ENCODE assay signal across 29 cellular contexts in genomic region chr15:72153269-72153668, GRCh38. TPM values are rescaled to one million over a fixed set of nuclear protein-coding genes. Genes with fewer than 3 reads are reported as not detected.
A peak's percentile ranks its signal among the peaks of the same experiment; 100 is the strongest.
DNase-seq lines count a peak whose midpoint lies in the region; ATAC-seq, FAIRE-seq and TF ChIP-seq lines count a peak whose summit lies in the region.
"Had no signal": no experiment of that assay in that cellular context is flagged by ENCODE, and none has a peak within 500 bp of the region (broad histone marks: within the 10 kb centered on the region; RNA-seq: fewer than 3 reads in every experiment).

No MANE protein-coding gene starts in this region.

- H3K9ac ChIP-seq in endothelial cell of umbilical vein (replicated peaks; ENCODE audit: extremely low read depth, insufficient read depth, low read length) (no peak overlapping the region), rectal smooth muscle tissue (ENCODE audit: low read length) (no peak overlapping the region), MM.1S (ENCODE audit: low read length) (no peak overlapping the region)

- CTCF ChIA-PET in endothelial cell of umbilical vein (lab: Charles Lee): interaction anchor here (0.5 to 1.8 kb wide), 12 partner anchors 10 to 409 kb away, joined by 3 to 28 read pairs (median 3); no protein-coding TSS in a partner anchor

- no peak overlapping the region for H3K4me3 Mint-ChIP-seq in activated naive CD8-positive, alpha-beta T cell treated with anti-CD3 and anti-CD28 coated beads, Interleukin-2, amount 50 U/mL, for 24 hours
- H3K4me3 Mint-ChIP-seq: CD14-positive monocyte; stimulated activated naive CD8-positive, alpha-beta T cell treated with anti-CD3 and anti-CD28 coated beads, Interleukin-15, Interleukin-2, amounts not matched to agents 100 ng/mL and 50 ng/mL, for 24 hours had no signal

- no peaks in the 10 kb centered on the region for H3K9me1 ChIP-seq in endothelial cell of umbilical vein (replicated peaks; ENCODE audit: control insufficient read depth, extremely low read depth, insufficient read depth, low read length)

- H3K9me2 ChIP-seq in MM.1S (replicated peaks; ENCODE audit: insufficient read depth, low read length): no peaks in the 10 kb centered on the region

- H3K4me3 ChIP-seq in endothelial cell of umbilical vein (replicated peaks in 1 of 3; ENCODE audit: insufficient read depth in 1 of 3, low read depth in 1 of 3, low read length in 3 of 3) (no peak overlapping the region), rectal smooth muscle tissue (ENCODE audit: low read length) (no peak overlapping the region), MM.1S (ENCODE audit: low read length) (no peak overlapping the region)
- H3K4me3 ChIP-seq: SJSA1 had no signal

- H3K27me3 Mint-ChIP-seq in activated naive CD8-positive, alpha-beta T cell treated with anti-CD3 and anti-CD28 coated beads, Interleukin-2, amount 50 U/mL, for 24 hours: peaks cover 3% of the 10 kb centered on the region
- H3K27me3 Mint-ChIP-seq: stimulated activated naive CD8-positive, alpha-beta T cell treated with anti-CD3 and anti-CD28 coated beads, Interleukin-15, Interleukin-2, amounts not matched to agents 100 ng/mL and 50 ng/mL, for 24 hours had no signal

- H3K27ac ChIP-seq in endothelial cell of umbilical vein (ENCODE audit: insufficient read depth, low read depth, low read length) (no peak overlapping the region), rectal smooth muscle tissue (ENCODE audit: low read depth, low read length) (peak overlapping the region; percentile 1), MM.1S (ENCODE audit: low read length) (no peak overlapping the region)
- H3K27ac ChIP-seq: RWPE1, SJSA1 had no signal

- peak; percentile 80 for FAIRE-seq in endothelial cell of umbilical vein (lab: Jason Lieb, UNC)
- FAIRE-seq: A204.1, D721Med, GM18507 had no signal

- no peaks in the 10 kb centered on the region for H3K36me3 ChIP-seq in endothelial cell of umbilical vein (ENCODE audit: control insufficient read depth in 2 of 2, extremely low read depth in 1 of 2, insufficient read depth in 2 of 2, low read length in 2 of 2)
- H3K36me3 ChIP-seq in rectal smooth muscle tissue (ENCODE audit: control insufficient read depth, insufficient read depth, low read length): no peaks in the 10 kb centered on the region
- H3K36me3 ChIP-seq in MM.1S (replicated peaks; ENCODE audit: insufficient read depth, low read length): no peaks in the 10 kb centered on the region
- H3K36me3 ChIP-seq: SJSA1 had no signal

- POLR2A ChIA-PET in endothelial cell of umbilical vein (lab: Charles Lee): interaction anchor here (0.7 kb wide), 1 partner anchor 16 kb away, joined by 14 read pairs; no protein-coding TSS in a partner anchor

- H3F3A ChIP-seq in MM.1S (ENCODE audit: insufficient read depth, low read length): no peaks in the 10 kb centered on the region

- H3K36me3 Mint-ChIP-seq in activated naive CD8-positive, alpha-beta T cell treated with anti-CD3 and anti-CD28 coated beads, Interleukin-2, amount 50 U/mL, for 24 hours (ENCODE audit: low read depth): no peaks in the 10 kb centered on the region
- H3K36me3 Mint-ChIP-seq: CD14-positive monocyte had no signal

- H3K79me2 ChIP-seq in endothelial cell of umbilical vein (ENCODE audit: control insufficient read depth, insufficient read depth, low read length) (no peaks in the 10 kb centered on the region), MM.1S (ENCODE audit: low read length) (no peaks in the 10 kb centered on the region)

- TF ChIP-seq POLR2A in endothelial cell of umbilical vein (IDR thresholded peaks at IDR 0.05; ENCODE audit: low read depth, low read length): no peak

- H3K27me3 ChIP-seq in endothelial cell of umbilical vein (ENCODE audit: control insufficient read depth in 2 of 2, insufficient read depth in 2 of 2, low read length in 2 of 2) (no peaks in the 10 kb centered on the region), rectal smooth muscle tissue (ENCODE audit: control insufficient read depth, insufficient read depth, low read length) (no peaks in the 10 kb centered on the region), MM.1S (replicated peaks; ENCODE audit: insufficient read depth, low read length) (no peaks in the 10 kb centered on the region; the same call in 1 of the 2 replicates)
- H3K27me3 ChIP-seq: SJSA1 had no signal

- dilution Hi-C loops in endothelial cell of umbilical vein (cut with MboI; ENCODE audit: extremely low pct_ligation_motif_present, low sequenced_read_pairs): no loop called here

- H3K27ac Mint-ChIP-seq in activated naive CD8-positive, alpha-beta T cell treated with anti-CD3 and anti-CD28 coated beads, Interleukin-2, amount 50 U/mL, for 24 hours: no peak overlapping the region
- H3K27ac Mint-ChIP-seq: activated T-helper 2 cell treated with anti-CD3 and anti-CD28 coated beads, Interferon-gamma antibody, Interleukin-2, Interleukin-4, amounts not matched to agents 10 μg/mL and 5 μg/mL and 100 μg/mL, durations not matched to agents 14 hours and 24 hours and 36 hours; CD14-positive monocyte; stimulated activated naive CD8-positive, alpha-beta T cell treated with anti-CD3 and anti-CD28 coated beads, Interleukin-15, Interleukin-2, amounts not matched to agents 100 ng/mL and 50 ng/mL, for 24 hours had no signal

- DNase-seq in NCI-H2029 treated with DMSO at 0.1 percent for 48 hours (lab: John Stamatoyannopoulos, UW) (peak; percentile 27), NCI-H2029 (lab: John Stamatoyannopoulos, UW) (no peak), NCI-H1092 (lab: John Stamatoyannopoulos, UW) (peak; percentile 2), endothelial cell of umbilical vein (ENCODE audit: low read depth, low spot score) (peak; percentile 59), MM.1S (no peak), NCI-H2227 (lab: John Stamatoyannopoulos, UW; ENCODE audit: unreplicated experiment) (no peak)
- no peak for DNase-seq in activated naive CD8-positive, alpha-beta T cell treated with anti-CD3 and anti-CD28 coated beads, Interleukin-2, amount 50 U/mL, for 24 hours
- DNase-seq: activated CD4-positive, alpha-beta T cell treated with anti-CD3 and anti-CD28 coated beads for 48 hours; activated CD8-positive, alpha-beta memory T cell treated with anti-CD3 and anti-CD28 coated beads for 24 hours; activated naive CD4-positive, alpha-beta T cell treated with anti-CD3 and anti-CD28 coated beads, Interleukin-2, amount 50 U/mL, for 16 hours; activated T-cell treated with anti-CD3 and anti-CD28 coated beads for 4 hours; amygdala; glutamatergic neuron; GOT3; left colon; NCI-H1436 treated with DMSO at 0.1 percent for 48 hours; NCI-H2227 treated with DMSO at 0.1 percent for 48 hours; NCI-H748 treated with DMSO at 0.1 percent for 48 hours; right cardiac atrium; stimulated activated CD8-positive, alpha-beta memory T cell treated with anti-CD3 and anti-CD28 coated beads, Interleukin-4, amount 100 ng/mL, for 48 hours had no signal

- no TSS peak for BruUV-seq in endothelial cell of umbilical vein (replicated peaks; lab: Mats Ljungman, UMichigan)

- H3K4me2 ChIP-seq in endothelial cell of umbilical vein (ENCODE audit: insufficient read depth, low read length): no peak overlapping the region
- H3K4me2 ChIP-seq in MM.1S (ENCODE audit: low read depth, low read length): no peak overlapping the region

- intact Hi-C loops in endothelial cell of umbilical vein (cut with micrococcal nuclease): no loop called here

- H3K4me1 ChIP-seq in endothelial cell of umbilical vein (ENCODE audit: control insufficient read depth, extremely low read depth, insufficient read depth, low read length) (peaks cover 20% of the 10 kb centered on the region), rectal smooth muscle tissue (ENCODE audit: control insufficient read depth, insufficient read depth, low read length) (no peaks in the 10 kb centered on the region), MM.1S (ENCODE audit: low read length) (no peaks in the 10 kb centered on the region)

- H4K20me1 ChIP-seq in endothelial cell of umbilical vein (replicated peaks; ENCODE audit: control insufficient read depth, extremely low read depth, insufficient read depth, low read length) (no peaks in the 10 kb centered on the region), MM.1S (ENCODE audit: insufficient read depth, low read length) (no peaks in the 10 kb centered on the region)

- H2AFZ ChIP-seq in endothelial cell of umbilical vein (ENCODE audit: low read depth, low read length): peak overlapping the region; percentile 36
- H2AFZ ChIP-seq in MM.1S (ENCODE audit: low read length): no peak overlapping the region

- H3K9me3 ChIP-seq in endothelial cell of umbilical vein (replicated peaks; ENCODE audit: control insufficient read depth, insufficient read depth, low read length): no peaks in the 10 kb centered on the region
- no peaks in the 10 kb centered on the region for H3K9me3 ChIP-seq in MM.1S (replicated peaks; ENCODE audit: insufficient read depth, low read length)
- H3K9me3 ChIP-seq: SJSA1 had no signal

- no peaks in the 10 kb centered on the region for H3K9me3 Mint-ChIP-seq in activated naive CD8-positive, alpha-beta T cell treated with anti-CD3 and anti-CD28 coated beads, Interleukin-2, amount 50 U/mL, for 24 hours
- H3K9me3 Mint-ChIP-seq: activated T-helper 2 cell treated with anti-CD3 and anti-CD28 coated beads, Interferon-gamma antibody, Interleukin-2, Interleukin-4, amounts not matched to agents 10 μg/mL and 5 μg/mL and 100 μg/mL, durations not matched to agents 14 hours and 24 hours and 36 hours; CD14-positive monocyte; stimulated activated naive CD8-positive, alpha-beta T cell treated with anti-CD3 and anti-CD28 coated beads, Interleukin-15, Interleukin-2, amounts not matched to agents 100 ng/mL and 50 ng/mL, for 24 hours had no signal

- H3K4me1 Mint-ChIP-seq in activated naive CD8-positive, alpha-beta T cell treated with anti-CD3 and anti-CD28 coated beads, Interleukin-2, amount 50 U/mL, for 24 hours: peaks cover 2% of the 10 kb centered on the region

- no peak for ATAC-seq in activated naive CD8-positive, alpha-beta T cell treated with anti-CD3 and anti-CD28 coated beads, Interleukin-2, amount 50 U/mL, for 24 hours
- ATAC-seq: left colon, right cardiac atrium had no signal

- TF ChIP-seq CTCF in endothelial cell of umbilical vein (IDR thresholded peaks at IDR 0.05; ENCODE audit: extremely low read depth in 1 of 2, insufficient read depth in 1 of 2, low read depth in 1 of 2, low read length in 2 of 2) (no peak), MM.1S (IDR thresholded peaks at IDR 0.05; ENCODE audit: low read length) (no peak)

RNA-seq across cellular contexts. Expression of gene SENP8, which starts 35.1 kb away (rescaled TPM):
- 1.3 and 1.4 TPM in 2 replicates for total RNA-seq in endothelial cell of umbilical vein
- polyA plus RNA-seq in endothelial cell of umbilical vein: 0.91 and 1.6 TPM in 2 replicates
- 1.3 and 1.4 TPM in 2 replicates for polyA plus RNA-seq in endothelial cell of umbilical vein (2011; cell fraction: cytosol; rRNA removed)
- polyA plus RNA-seq in endothelial cell of umbilical vein (2011; cell fraction: nucleus; rRNA removed): 0.74 and 1.4 TPM in 2 replicates
- polyA plus RNA-seq in endothelial cell of umbilical vein (2012): 1.3 and 1.8 TPM in 2 replicates
- 3.0 and 10.8 TPM in 2 replicates for polyA minus RNA-seq in endothelial cell of umbilical vein
- polyA minus RNA-seq in endothelial cell of umbilical vein (2011; cell fraction: cytosol; rRNA and poly(A)+ RNA removed): 2.0 TPM
- polyA minus RNA-seq in endothelial cell of umbilical vein (2011; cell fraction: nucleus; rRNA and poly(A)+ RNA removed): 0.63 and 1.7 TPM in 2 replicates

RNA-seq across cellular contexts. Expression of gene MYO9A, which starts 35.3 kb away (rescaled TPM):
- 30.3 and 30.6 TPM in 2 replicates for total RNA-seq in endothelial cell of umbilical vein
- polyA plus RNA-seq in endothelial cell of umbilical vein: 5.7 and 6.4 TPM in 2 replicates
- 5.1 and 5.7 TPM in 2 replicates for polyA plus RNA-seq in endothelial cell of umbilical vein (2011; cell fraction: cytosol; rRNA removed)
- polyA plus RNA-seq in endothelial cell of umbilical vein (2011; cell fraction: nucleus; rRNA removed): 22.4 and 26.0 TPM in 2 replicates
- 10.4 and 13.6 TPM in 2 replicates for polyA plus RNA-seq in endothelial cell of umbilical vein (2012)
- polyA minus RNA-seq in endothelial cell of umbilical vein: 82.0 and 89.9 TPM in 2 replicates
- polyA minus RNA-seq in endothelial cell of umbilical vein (2011; cell fraction: cytosol; rRNA and poly(A)+ RNA removed): 17.6 TPM
- polyA minus RNA-seq in endothelial cell of umbilical vein (2011; cell fraction: nucleus; rRNA and poly(A)+ RNA removed): 88.6 and 123 TPM in 2 replicates

RNA-seq across cellular contexts. Expression of gene GRAMD2A, which starts 44.3 kb away (rescaled TPM):
- total RNA-seq in endothelial cell of umbilical vein: 0.23 and 0.29 TPM in 2 replicates
- polyA plus RNA-seq in endothelial cell of umbilical vein: 0.08 and 0.22 TPM in 2 replicates
- polyA plus RNA-seq in endothelial cell of umbilical vein (2011; cell fraction: cytosol; rRNA removed): 0.13 and 0.16 TPM in 2 replicates
- 0.29 and 0.49 TPM in 2 replicates for polyA plus RNA-seq in endothelial cell of umbilical vein (2011; cell fraction: nucleus; rRNA removed)
- 0.20 and 0.85 TPM in 2 replicates for polyA plus RNA-seq in endothelial cell of umbilical vein (2012)
- polyA minus RNA-seq in endothelial cell of umbilical vein: 0.13 TPM in 1 of 2 replicates, not detected in the other
- polyA minus RNA-seq in endothelial cell of umbilical vein (2011; cell fraction: cytosol; rRNA and poly(A)+ RNA removed): 2.4 TPM
- polyA minus RNA-seq in endothelial cell of umbilical vein (2011; cell fraction: nucleus; rRNA and poly(A)+ RNA removed): 0.14 TPM in 1 of 2 replicates, not detected in the other
- total RNA-seq: activated T-helper 2 cell treated with anti-CD3 and anti-CD28 coated beads, Interferon-gamma antibody, Interleukin-2, Interleukin-4, amounts not matched to agents 10 μg/mL and 5 μg/mL and 100 μg/mL, durations not matched to agents 14 hours and 24 hours and 36 hours; SJSA1 had no signal
- polyA plus RNA-seq: CD14-positive monocyte had no signal

Comparison
In these comparisons a context has a peak if more than half of its experiments do, and no peak if none do; other contexts are left out.
1. DNase-seq: peak in NCI-H2029 treated with DMSO at 0.1 percent for 48 hours (single experiment), NCI-H1092 (single experiment) and endothelial cell of umbilical vein (single experiment); none in NCI-H2029 (single experiment), activated naive CD8-positive, alpha-beta T cell treated with anti-CD3 and anti-CD28 coated beads, Interleukin-2, amount 50 U/mL, for 24 hours (single experiment), MM.1S (single experiment) and NCI-H2227 (single experiment).